ENCODE assay signal across 23 cellular contexts in the genomic region with DNA sequence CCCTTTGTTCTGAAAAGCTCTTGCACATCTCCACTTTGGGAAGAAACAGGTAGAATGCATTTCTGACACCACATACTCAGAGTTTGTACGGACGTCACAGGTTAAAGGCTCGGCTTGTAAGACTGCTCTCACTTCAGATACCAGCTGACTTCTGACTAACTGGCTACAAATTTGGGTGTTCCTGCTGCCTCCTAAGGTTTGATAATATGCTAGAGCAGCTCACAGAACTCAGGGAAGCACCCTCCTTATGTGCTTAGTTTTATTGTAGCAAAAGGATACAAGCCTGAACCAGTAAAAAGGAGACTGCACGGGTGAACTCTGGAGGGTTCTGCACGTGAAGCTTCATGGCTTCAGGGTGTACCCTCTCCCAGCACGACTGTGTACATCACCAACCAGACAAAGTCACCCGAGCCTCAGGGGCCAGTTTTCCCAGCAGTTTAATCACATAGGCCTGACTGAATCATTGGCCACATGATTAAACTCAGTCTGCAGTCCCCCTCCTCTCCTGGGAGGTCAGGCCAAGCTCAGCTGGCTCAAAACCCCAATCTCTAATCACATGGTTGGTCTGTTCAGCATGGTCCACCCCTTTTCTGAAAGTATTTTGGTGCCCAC.
"Had no signal": no experiment of that assay in that cellular context is flagged by ENCODE, and none has a peak within 500 bp of the region (broad histone marks: within the 10 kb centered on the region; RNA-seq: fewer than 3 reads in every experiment).

No MANE protein-coding gene starts in this region.

- H3K79me2 ChIP-seq: hepatocyte had no signal

- H3K36me3 ChIP-seq: left ventricle myocardium inferior, ovary, right atrium auricular region, right lobe of liver, stomach, thyroid gland, transverse colon, upper lobe of right lung had no signal

- H3K9me3 ChIP-seq: left ventricle myocardium inferior, ovary, right atrium auricular region, right lobe of liver, stomach, testis, thyroid gland, transverse colon, upper lobe of right lung had no signal

- FAIRE-seq: urothelium cell line had no signal

- H3K27ac ChIP-seq: hepatocyte, left ventricle myocardium inferior, ovary, right atrium auricular region, right lobe of liver, stomach, testis, thyroid gland, transverse colon, upper lobe of right lung had no signal

- DNase-seq: islet precursor cell; left ventricle myocardium inferior; mesendoderm; naive B cell; natural killer cell; nephron progenitor cell; ovary; right lobe of liver; stimulated activated CD4-positive, alpha-beta T cell treated with anti-CD3 and anti-CD28 coated beads, Interleukin-12 subunit alpha, Interleukin-12 subunit beta, amount 100 ng/mL, for 4 hours; stimulated activated CD4-positive, alpha-beta T cell treated with anti-CD3 and anti-CD28 coated beads, Interleukin-15, amount 100 ng/mL, for 24 hours; stimulated activated CD4-positive, alpha-beta T cell treated with anti-CD3 and anti-CD28 coated beads, Interleukin-2, amount 100 ng/mL, for 24 hours; stimulated activated CD4-positive, alpha-beta T cell treated with anti-CD3 and anti-CD28 coated beads, Interleukin-4, amount 100 ng/mL, for 1 hour; stimulated activated naive B cell treated with anti-CD40 and anti-IgM and Interleukin-4, amounts not matched to agents 10 μg/mL and 1 μg/mL and 100 μg/mL, for 72 hours; stimulated activated naive CD8-positive, alpha-beta T cell treated with anti-CD3 and anti-CD28 coated beads, Interleukin-15, Interleukin-2, amounts not matched to agents 100 U/mL and 50 U/mL, for 24 hours; stomach; testis; thyroid gland; transverse colon; upper lobe of right lung had no signal

- H3K4me3 ChIP-seq: hepatocyte, left ventricle myocardium inferior, lung, ovary, right atrium auricular region, right lobe of liver, stomach, testis, thyroid gland, transverse colon, upper lobe of right lung had no signal

- H3K4me1 ChIP-seq: left ventricle myocardium inferior, right atrium auricular region, right lobe of liver, stomach, testis, thyroid gland, transverse colon, upper lobe of right lung had no signal

- H2AFZ ChIP-seq: hepatocyte had no signal

- H3K27me3 ChIP-seq: hepatocyte, ovary, right atrium auricular region, right lobe of liver, stomach, testis, thyroid gland, transverse colon, upper lobe of right lung had no signal

- H3K4me2 ChIP-seq: hepatocyte had no signal
